ENCODE assay signal across 1 cellular context in genomic region chr2:164842624-164842966, GRCh38.
TF ChIP-seq lines count a peak whose summit lies in the region.

No MANE protein-coding gene starts in this region.

TF ChIP-seq in WTC11, 78 proteins besides CTCF, POLR2A, EP300 and RAD21 (continued from another document):
- TF ChIP-seq ZSCAN18 (CRISPR knock-in tag; IDR thresholded peaks at IDR 0.05) (no peak), ZNF232 (CRISPR knock-in tag; IDR thresholded peaks at IDR 0.05) (no peak), FOXK1 (CRISPR knock-in tag; IDR thresholded peaks at IDR 0.05) (no peak), EMX1 (CRISPR knock-in tag; IDR thresholded peaks at IDR 0.05) (no peak), CREB1 (CRISPR knock-in tag; IDR thresholded peaks at IDR 0.05) (no peak), ZNF423 (CRISPR knock-in tag; IDR thresholded peaks at IDR 0.05) (no peak)
- TF ChIP-seq, protein P1, sequence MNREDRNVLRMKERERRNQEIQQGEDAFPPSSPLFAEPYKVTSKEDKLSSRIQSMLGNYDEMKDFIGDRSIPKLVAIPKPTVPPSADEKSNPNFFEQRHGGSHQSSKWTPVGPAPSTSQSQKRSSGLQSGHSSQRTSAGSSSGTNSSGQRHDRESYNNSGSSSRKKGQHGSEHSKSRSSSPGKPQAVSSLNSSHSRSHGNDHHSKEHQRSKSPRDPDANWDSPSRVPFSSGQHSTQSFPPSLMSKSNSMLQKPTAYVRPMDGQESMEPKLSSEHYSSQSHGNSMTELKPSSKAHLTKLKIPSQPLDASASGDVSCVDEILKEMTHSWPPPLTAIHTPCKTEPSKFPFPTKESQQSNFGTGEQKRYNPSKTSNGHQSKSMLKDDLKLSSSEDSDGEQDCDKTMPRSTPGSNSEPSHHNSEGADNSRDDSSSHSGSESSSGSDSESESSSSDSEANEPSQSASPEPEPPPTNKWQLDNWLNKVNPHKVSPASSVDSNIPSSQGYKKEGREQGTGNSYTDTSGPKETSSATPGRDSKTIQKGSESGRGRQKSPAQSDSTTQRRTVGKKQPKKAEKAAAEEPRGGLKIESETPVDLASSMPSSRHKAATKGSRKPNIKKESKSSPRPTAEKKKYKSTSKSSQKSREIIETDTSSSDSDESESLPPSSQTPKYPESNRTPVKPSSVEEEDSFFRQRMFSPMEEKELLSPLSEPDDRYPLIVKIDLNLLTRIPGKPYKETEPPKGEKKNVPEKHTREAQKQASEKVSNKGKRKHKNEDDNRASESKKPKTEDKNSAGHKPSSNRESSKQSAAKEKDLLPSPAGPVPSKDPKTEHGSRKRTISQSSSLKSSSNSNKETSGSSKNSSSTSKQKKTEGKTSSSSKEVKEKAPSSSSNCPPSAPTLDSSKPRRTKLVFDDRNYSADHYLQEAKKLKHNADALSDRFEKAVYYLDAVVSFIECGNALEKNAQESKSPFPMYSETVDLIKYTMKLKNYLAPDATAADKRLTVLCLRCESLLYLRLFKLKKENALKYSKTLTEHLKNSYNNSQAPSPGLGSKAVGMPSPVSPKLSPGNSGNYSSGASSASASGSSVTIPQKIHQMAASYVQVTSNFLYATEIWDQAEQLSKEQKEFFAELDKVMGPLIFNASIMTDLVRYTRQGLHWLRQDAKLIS (CRISPR knock-in tag; IDR thresholded peaks at IDR 0.05; ENCODE audit: borderline replicate concordance): no peak
- TF ChIP-seq, protein P2, sequence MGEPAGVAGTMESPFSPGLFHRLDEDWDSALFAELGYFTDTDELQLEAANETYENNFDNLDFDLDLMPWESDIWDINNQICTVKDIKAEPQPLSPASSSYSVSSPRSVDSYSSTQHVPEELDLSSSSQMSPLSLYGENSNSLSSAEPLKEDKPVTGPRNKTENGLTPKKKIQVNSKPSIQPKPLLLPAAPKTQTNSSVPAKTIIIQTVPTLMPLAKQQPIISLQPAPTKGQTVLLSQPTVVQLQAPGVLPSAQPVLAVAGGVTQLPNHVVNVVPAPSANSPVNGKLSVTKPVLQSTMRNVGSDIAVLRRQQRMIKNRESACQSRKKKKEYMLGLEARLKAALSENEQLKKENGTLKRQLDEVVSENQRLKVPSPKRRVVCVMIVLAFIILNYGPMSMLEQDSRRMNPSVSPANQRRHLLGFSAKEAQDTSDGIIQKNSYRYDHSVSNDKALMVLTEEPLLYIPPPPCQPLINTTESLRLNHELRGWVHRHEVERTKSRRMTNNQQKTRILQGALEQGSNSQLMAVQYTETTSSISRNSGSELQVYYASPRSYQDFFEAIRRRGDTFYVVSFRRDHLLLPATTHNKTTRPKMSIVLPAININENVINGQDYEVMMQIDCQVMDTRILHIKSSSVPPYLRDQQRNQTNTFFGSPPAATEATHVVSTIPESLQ (CRISPR knock-in tag; IDR thresholded peaks at IDR 0.05): no peak
